ENCODE assay signal across 8 cellular contexts in the genomic region with DNA sequence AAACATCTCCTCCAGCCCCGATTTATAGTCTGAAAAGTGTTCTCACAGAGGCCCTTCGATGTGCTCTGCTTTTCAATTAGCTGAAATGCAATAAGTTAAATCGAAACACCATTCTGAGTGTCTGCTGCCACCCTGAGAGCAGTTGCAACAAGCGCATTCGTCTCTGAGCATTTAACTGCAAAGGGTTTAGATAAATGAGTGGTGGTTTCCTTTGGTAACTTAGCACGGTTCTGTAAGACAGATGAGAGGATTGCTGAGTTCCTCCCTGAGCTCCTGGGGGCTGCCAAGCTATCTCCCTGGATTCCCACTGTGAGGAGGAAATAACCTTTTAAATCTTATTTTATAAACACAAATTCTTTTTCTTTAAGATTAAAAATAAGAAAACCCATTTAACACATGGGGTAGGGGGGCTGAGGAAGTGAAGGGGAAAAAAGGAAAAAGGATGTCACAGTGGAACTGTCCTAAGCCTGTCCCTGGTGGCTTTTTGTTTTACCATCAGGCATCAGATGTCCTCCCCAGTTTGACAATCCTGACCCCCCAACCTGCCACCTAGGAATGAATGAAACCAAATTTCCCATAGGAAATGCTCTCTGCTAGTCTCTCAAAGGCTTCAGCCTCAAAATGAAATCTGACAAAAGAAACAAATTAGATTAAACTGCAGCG. TPM values are rescaled to one million over a fixed set of nuclear protein-coding genes. Genes with fewer than 3 reads are reported as not detected.
DNase-seq lines count a peak whose midpoint lies in the region; ATAC-seq and TF ChIP-seq lines count a peak whose summit lies in the region.

No MANE protein-coding gene starts in this region.

- in situ Hi-C loops in SK-MEL-5 (cut with HindIII; ENCODE audit: low pct_unique_long_range_greater_than_20kb, low sequenced_read_pairs), result no loop called here

- POLR2A ChIA-PET in CD4-positive, alpha-beta T cell (lab: Charles Lee), result interaction anchor here (0.5 to 1.8 kb wide), 7 partner anchors 29 to 708 kb away, joined by 3 to 8 read pairs (median 4); a partner anchor contains a TSS

- TF ChIP-seq CTCF in CD4-positive, alpha-beta T cell (IDR thresholded peaks at IDR 0.05), result peak; percentile 41
- TF ChIP-seq CTCF in NB4 (IDR thresholded peaks at IDR 0.05; ENCODE audit: low read depth, low read length) (peak; percentile 56), kidney epithelial cell (IDR thresholded peaks at IDR 0.05; ENCODE audit: insufficient read depth, low read length, poor library complexity, severe bottlenecking) (peak; percentile 81)

- TF ChIP-seq POLR2A in NB4 (IDR thresholded peaks at IDR 0.05; ENCODE audit: extremely low read depth, insufficient read length), result no peak

- no peaks in the 10 kb centered on the region for H3K27me3 ChIP-seq in CD4-positive, alpha-beta T cell (ENCODE audit: control insufficient read depth, insufficient read depth, low read length)
- no peaks in the 10 kb centered on the region for H3K27me3 ChIP-seq in kidney epithelial cell (ENCODE audit: control insufficient read depth, insufficient read depth, low read length)

- peak; percentile 83 for ATAC-seq in CD4-positive, alpha-beta T cell (ENCODE audit: poor library complexity)
- ATAC-seq in GM19468 (IDR thresholded peaks at IDR 0.05; ENCODE audit: extremely low read depth, unreplicated experiment) (peak; percentile 61), GM21528 (IDR thresholded peaks at IDR 0.05; ENCODE audit: low FRiP score, unreplicated experiment) (no peak)

- H3K9me3 Mint-ChIP-seq in CD4-positive, alpha-beta T cell, result no peaks in the 10 kb centered on the region

- no peak overlapping the region for H3K4me3 Mint-ChIP-seq in CD4-positive, alpha-beta T cell

- H3K27ac ChIP-seq in CD4-positive, alpha-beta T cell (ENCODE audit: low read depth, low read length), result no peak overlapping the region

- H3K36me3 ChIP-seq in kidney epithelial cell (ENCODE audit: control insufficient read depth, insufficient read depth, low read length), result no peaks in the 10 kb centered on the region

- peaks cover 24% of the 10 kb centered on the region for H3K4me1 Mint-ChIP-seq in CD4-positive, alpha-beta T cell (ENCODE audit: low read depth)

- DNase-seq in CD4-positive, alpha-beta T cell, result peak in 5 of 10 experiments; percentile 5 to 35 (median 16)
- peak; percentile 70 for DNase-seq in NB4 (ENCODE audit: low read depth)
- DNase-seq in SK-MEL-5 (ENCODE audit: low read depth, low spot score), result peak; percentile 81
- DNase-seq in central memory CD4-positive, alpha-beta T cell, result peak; percentile 9
- no peak for DNase-seq in kidney epithelial cell (ENCODE audit: low read depth)
- peak; percentile 63 for DNase-seq in stimulated activated CD4-positive, alpha-beta T cell treated with anti-CD3 and anti-CD28 coated beads, Interleukin-1b, Interleukin-23, amount 100 ng/mL, for 48 hours

- H3K27ac Mint-ChIP-seq in CD4-positive, alpha-beta T cell, result no peak overlapping the region

- CTCF ChIA-PET in CD4-positive, alpha-beta T cell (lab: Charles Lee), result interaction anchor here (0.6 to 1.5 kb wide), 6 partner anchors 14 to 1314 kb away, joined by 3 to 6 read pairs (median 3); a partner anchor contains a TSS

- no peaks in the 10 kb centered on the region for H3K9me3 ChIP-seq in CD4-positive, alpha-beta T cell (ENCODE audit: control insufficient read depth, low read length)

- H3K27me3 Mint-ChIP-seq in CD4-positive, alpha-beta T cell, result no peaks in the 10 kb centered on the region

- no peak overlapping the region for H3K4me3 ChIP-seq in NB4 (ENCODE audit: low read depth, low read length)
- H3K4me3 ChIP-seq in kidney epithelial cell (ENCODE audit: low read depth, low read length), result no peak overlapping the region

- intact Hi-C loops in CD4-positive, alpha-beta T cell (cut with DNase I, micrococcal nuclease), result loop anchor here (1.0 to 10.0 kb wide), 5 partner anchors 336 to 1306 kb away; no protein-coding TSS in a partner anchor

- H3K36me3 Mint-ChIP-seq in CD4-positive, alpha-beta T cell (ENCODE audit: low read depth), result no peaks in the 10 kb centered on the region

RNA-seq across cellular contexts. Expression of a gene that starts 56.4 kb away (rescaled TPM):
- 10 to 100 TPM; 62.5 to 67.1 TPM for total RNA-seq in CD4-positive, alpha-beta T cell
- 31.9 and 34.6 TPM in 2 replicates for total RNA-seq in SK-MEL-5 (2014; rRNA removed; shearing (Covaris generic))
- 17.3 and 35.2 TPM in 2 replicates for polyA plus RNA-seq in SK-MEL-5 (2015; cell fraction: cytosol; rRNA removed)
- polyA plus RNA-seq in SK-MEL-5 (2015; cell fraction: nucleus; rRNA removed), result 55.9 and 74.8 TPM in 2 replicates
- 54.5 and 54.8 TPM in 2 replicates for total RNA-seq in kidney epithelial cell
